In the genomic region with DNA sequence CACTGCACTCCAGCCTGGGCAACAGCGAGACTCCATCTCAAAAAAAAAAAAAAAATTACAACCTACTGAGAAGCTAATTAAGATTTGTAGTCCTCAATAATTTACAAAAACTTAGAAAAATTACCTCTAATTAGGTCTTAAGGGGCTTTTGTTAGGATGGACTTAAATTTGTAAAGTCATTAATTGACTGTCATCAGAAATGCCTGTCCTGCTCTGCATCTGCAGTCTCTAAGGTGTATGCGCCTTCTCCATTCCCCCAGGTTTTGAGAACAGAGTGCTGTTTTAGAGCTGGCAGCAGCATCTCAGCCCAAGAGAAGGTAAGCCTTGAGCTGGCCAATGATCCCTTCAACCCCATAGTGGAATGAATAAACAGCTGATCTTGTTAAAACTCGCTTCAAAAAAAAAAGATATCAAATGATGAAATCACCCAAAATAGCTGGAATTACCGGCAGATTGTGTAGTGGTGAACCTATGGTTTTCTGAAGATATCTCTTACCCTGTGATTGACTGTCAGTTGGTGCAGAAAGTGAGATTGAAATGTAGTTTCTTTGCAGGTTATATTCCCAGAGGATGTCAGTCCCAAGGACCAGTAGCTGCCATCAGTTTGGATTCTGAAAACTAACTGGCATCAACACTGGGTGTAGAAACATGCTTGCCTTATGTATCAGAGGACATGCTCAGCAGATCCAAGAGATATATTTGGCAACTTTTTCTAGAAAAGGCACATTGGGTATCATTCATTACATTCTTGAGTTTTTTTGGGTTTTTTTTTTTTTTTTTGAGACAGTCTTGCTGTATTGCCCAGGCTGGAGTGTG, we compare ENCODE assay signal across 9 cellular contexts. TPM values are rescaled to one million over a fixed set of nuclear protein-coding genes. Genes with fewer than 3 reads are reported as not detected.
DNase-seq lines count a peak whose midpoint lies in the region; ATAC-seq, FAIRE-seq and TF ChIP-seq lines count a peak whose summit lies in the region.
"Had no signal": no experiment of that assay in that cellular context is flagged by ENCODE, and none has a peak within 500 bp of the region (broad histone marks: within the 10 kb centered on the region; RNA-seq: fewer than 3 reads in every experiment).

No MANE protein-coding gene starts in this region.

- no peak for FAIRE-seq in kidney (lab: Jason Lieb, UNC)

- H2AFZ ChIP-seq in SU-DHL-6 (ENCODE audit: low read depth, low read length, severe bottlenecking): no peak overlapping the region

- H3K4me3 ChIP-seq in SU-DHL-6 (ENCODE audit: insufficient read depth, low read length, poor library complexity, severe bottlenecking): peak overlapping the region; percentile 94
- peak overlapping the region in 1 of 2 donors; percentile 89 for H3K4me3 ChIP-seq in kidney (ENCODE audit: low read length in 2 of 2)

- H3K9ac ChIP-seq in SU-DHL-6 (ENCODE audit: low read length) (peak overlapping the region; percentile 99), kidney (ENCODE audit: low read length in 2 of 2) (no peak overlapping the region)

- H3K27ac ChIP-seq in SU-DHL-6 (ENCODE audit: low read depth, low read length) (peak overlapping the region; percentile 80), kidney (ENCODE audit: low read depth in 2 of 2, low read length in 2 of 2) (no peak overlapping the region)

- no peaks in the 10 kb centered on the region for H3K9me2 ChIP-seq in SU-DHL-6 (replicated peaks; ENCODE audit: insufficient read depth, low read length)

- peak overlapping the region; percentile 99 for H3K4me3 Mint-ChIP-seq in activated T-cell treated with anti-CD3 and anti-CD28 coated beads, Interleukin-2, amount 50 U/mL, for 24 hours
- peak overlapping the region; percentile 97 to 100 for H3K4me3 Mint-ChIP-seq in stimulated activated naive B cell treated with anti-CD40 and anti-IgM and Interleukin-4, amounts not matched to agents 10 μg/mL and 1 μg/mL and 100 μg/mL, for 72 hours

- no peaks in the 10 kb centered on the region; the same call in 1 of the 2 replicates for H4K20me1 ChIP-seq in SU-DHL-6 (ENCODE audit: low read depth, low read length)

- intact Hi-C loops in kidney (cut with DNase I): no loop called here

- H3K36me3 ChIP-seq in SU-DHL-6 (ENCODE audit: low read length) (peaks cover 30% of the 10 kb centered on the region), kidney (ENCODE audit: control insufficient read depth in 1 of 2, insufficient read depth in 2 of 2, low read length in 2 of 2) (peaks cover 15 to 25% of the 10 kb centered on the region in 2 donors)

- no peak for TF ChIP-seq CTCF in SU-DHL-6 (IDR thresholded peaks at IDR 0.05; ENCODE audit: insufficient read depth, low read length, poor library complexity, severe bottlenecking)
- TF ChIP-seq CTCF in kidney (IDR thresholded peaks at IDR 0.05; ENCODE audit: borderline replicate concordance, extremely low read depth, insufficient read depth): no peak

- H3K4me2 ChIP-seq in SU-DHL-6 (ENCODE audit: low read depth, low read length, poor library complexity, severe bottlenecking): peak overlapping the region; percentile 78

- H3K9me3 Mint-ChIP-seq in activated T-cell treated with anti-CD3 and anti-CD28 coated beads, Interleukin-2, amount 50 U/mL, for 24 hours: no peaks in the 10 kb centered on the region
- H3K9me3 Mint-ChIP-seq in stimulated activated naive B cell treated with anti-CD40 and anti-IgM and Interleukin-4, amounts not matched to agents 10 μg/mL and 1 μg/mL and 100 μg/mL, for 72 hours: no peaks in the 10 kb centered on the region

- peak overlapping the region; percentile 100 for H3K27ac Mint-ChIP-seq in activated T-cell treated with anti-CD3 and anti-CD28 coated beads, Interleukin-2, amount 50 U/mL, for 24 hours
- peak overlapping the region; percentile 51 for H3K27ac Mint-ChIP-seq in stimulated activated naive B cell treated with anti-CD40 and anti-IgM and Interleukin-4, amounts not matched to agents 10 μg/mL and 1 μg/mL and 100 μg/mL, for 72 hours

- peaks cover 57% of the 10 kb centered on the region for H3K4me1 Mint-ChIP-seq in activated T-cell treated with anti-CD3 and anti-CD28 coated beads, Interleukin-2, amount 50 U/mL, for 24 hours (ENCODE audit: low read depth)
- H3K4me1 Mint-ChIP-seq in stimulated activated naive B cell treated with anti-CD40 and anti-IgM and Interleukin-4, amounts not matched to agents 10 μg/mL and 1 μg/mL and 100 μg/mL, for 72 hours: peaks cover 34 to 66% of the 10 kb centered on the region in 2 donors

- H3K36me3 Mint-ChIP-seq in activated T-cell treated with anti-CD3 and anti-CD28 coated beads, Interleukin-2, amount 50 U/mL, for 24 hours (ENCODE audit: low read depth): peaks cover 80% of the 10 kb centered on the region
- H3K36me3 Mint-ChIP-seq in stimulated activated naive B cell treated with anti-CD40 and anti-IgM and Interleukin-4, amounts not matched to agents 10 μg/mL and 1 μg/mL and 100 μg/mL, for 72 hours: peaks cover 61 to 80% of the 10 kb centered on the region in 2 donors

- no peaks in the 10 kb centered on the region for H3K27me3 ChIP-seq in SU-DHL-6 (ENCODE audit: low read length)

- H3F3A ChIP-seq in SU-DHL-6 (ENCODE audit: insufficient read depth): peaks cover 59% of the 10 kb centered on the region

- DNase-seq in activated T-cell treated with anti-CD3 and anti-CD28 coated beads, Interleukin-2, amount 50 U/mL, for 24 hours: no peak
- DNase-seq in activated T-cell treated with anti-CD3 and anti-CD28 coated beads for 4 hours: no peak
- DNase-seq in fibroblast of gingiva (ENCODE audit: low read depth): peak; percentile 66
- DNase-seq in stimulated activated naive B cell treated with anti-CD40 and anti-IgM and Interleukin-4, amounts not matched to agents 10 μg/mL and 1 μg/mL and 100 μg/mL, for 72 hours: no peak
- no peak for DNase-seq in AG20443 (ENCODE audit: low spot score)
- no peak for DNase-seq in COLO668 (lab: John Stamatoyannopoulos, UW; ENCODE audit: unreplicated experiment)
- no peak for DNase-seq in kidney
- DNase-seq: DMS79 had no signal

- H3K4me1 ChIP-seq in kidney (ENCODE audit: control insufficient read depth in 1 of 2, insufficient read depth in 1 of 2, low read depth in 1 of 2, low read length in 2 of 2): peaks cover 8 to 28% of the 10 kb centered on the region in 2 donors

- H3K27me3 Mint-ChIP-seq in activated T-cell treated with anti-CD3 and anti-CD28 coated beads, Interleukin-2, amount 50 U/mL, for 24 hours: no peaks in the 10 kb centered on the region
- H3K27me3 Mint-ChIP-seq in stimulated activated naive B cell treated with anti-CD40 and anti-IgM and Interleukin-4, amounts not matched to agents 10 μg/mL and 1 μg/mL and 100 μg/mL, for 72 hours: no peaks in the 10 kb centered on the region

- no peak for ATAC-seq in stimulated activated naive B cell treated with anti-CD40 and anti-IgM and Interleukin-4, amounts not matched to agents 10 μg/mL and 1 μg/mL and 100 μg/mL, for 72 hours (replicated peaks)

- H3K79me2 ChIP-seq in SU-DHL-6 (ENCODE audit: insufficient read depth, low read length): peaks cover 27% of the 10 kb centered on the region

- no peaks in the 10 kb centered on the region for H3K9me3 ChIP-seq in SU-DHL-6 (ENCODE audit: insufficient read depth, low read length)
- no peaks in the 10 kb centered on the region for H3K9me3 ChIP-seq in kidney (ENCODE audit: control insufficient read depth in 1 of 2, low read length in 2 of 2)

RNA-seq across cellular contexts. Expression of a gene that starts 25.7 kb away (rescaled TPM):
- total RNA-seq in kidney: 18.2 TPM
- 8.6 TPM for polyA plus RNA-seq in kidney (ENCODE audit: insufficient read depth, low read depth, low replicate concordance)

RNA-seq across cellular contexts. Expression of a gene that starts 51.0 kb away (rescaled TPM):
- 2.5 TPM for total RNA-seq in kidney
- 2.6 TPM for polyA plus RNA-seq in kidney (ENCODE audit: insufficient read depth, low read depth, low replicate concordance)
